Comparison of ENCODE assay signal across 8 cellular contexts in the genomic region with DNA sequence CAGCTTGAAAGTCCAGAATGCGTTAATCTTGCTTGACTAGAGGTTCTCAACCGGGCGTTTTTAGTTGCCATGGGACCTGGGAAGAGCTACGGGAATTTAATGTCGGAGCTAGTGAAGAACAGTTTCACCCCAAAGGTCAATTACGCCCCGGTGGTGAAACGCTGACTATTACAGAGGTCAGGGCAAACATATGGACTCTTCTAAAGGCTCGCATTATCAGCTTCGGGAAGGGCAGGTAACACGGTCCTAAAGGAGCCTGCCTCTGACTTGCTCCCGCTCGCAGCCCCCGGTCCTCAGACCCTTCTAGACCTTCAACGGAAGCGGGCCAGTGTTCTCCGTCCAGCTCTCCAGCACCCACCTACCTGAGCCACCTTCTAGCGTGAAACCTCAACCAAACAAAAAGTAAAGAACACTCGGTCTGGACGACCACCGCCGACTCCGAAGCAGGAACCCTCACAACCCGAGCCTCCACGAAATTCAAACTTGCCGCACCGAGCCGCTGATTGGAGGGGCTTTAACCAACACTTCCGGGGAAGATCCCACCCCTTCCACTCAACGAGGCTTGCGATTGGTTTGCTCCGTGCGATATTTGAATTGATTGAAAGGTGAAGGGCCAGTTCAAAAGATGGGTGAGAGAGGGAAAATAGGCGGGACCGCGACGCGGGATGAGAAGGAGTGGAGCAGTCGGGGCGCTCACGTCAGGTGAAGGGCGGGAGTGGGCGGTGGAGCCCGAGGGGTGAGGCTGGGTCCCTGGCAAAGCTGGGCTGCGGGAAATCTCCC. TPM values are rescaled to one million over a fixed set of nuclear protein-coding genes. Genes with fewer than 3 reads are reported as not detected.
DNase-seq lines count a peak whose midpoint lies in the region; ATAC-seq and TF ChIP-seq lines count a peak whose summit lies in the region.

A gene with protein sequence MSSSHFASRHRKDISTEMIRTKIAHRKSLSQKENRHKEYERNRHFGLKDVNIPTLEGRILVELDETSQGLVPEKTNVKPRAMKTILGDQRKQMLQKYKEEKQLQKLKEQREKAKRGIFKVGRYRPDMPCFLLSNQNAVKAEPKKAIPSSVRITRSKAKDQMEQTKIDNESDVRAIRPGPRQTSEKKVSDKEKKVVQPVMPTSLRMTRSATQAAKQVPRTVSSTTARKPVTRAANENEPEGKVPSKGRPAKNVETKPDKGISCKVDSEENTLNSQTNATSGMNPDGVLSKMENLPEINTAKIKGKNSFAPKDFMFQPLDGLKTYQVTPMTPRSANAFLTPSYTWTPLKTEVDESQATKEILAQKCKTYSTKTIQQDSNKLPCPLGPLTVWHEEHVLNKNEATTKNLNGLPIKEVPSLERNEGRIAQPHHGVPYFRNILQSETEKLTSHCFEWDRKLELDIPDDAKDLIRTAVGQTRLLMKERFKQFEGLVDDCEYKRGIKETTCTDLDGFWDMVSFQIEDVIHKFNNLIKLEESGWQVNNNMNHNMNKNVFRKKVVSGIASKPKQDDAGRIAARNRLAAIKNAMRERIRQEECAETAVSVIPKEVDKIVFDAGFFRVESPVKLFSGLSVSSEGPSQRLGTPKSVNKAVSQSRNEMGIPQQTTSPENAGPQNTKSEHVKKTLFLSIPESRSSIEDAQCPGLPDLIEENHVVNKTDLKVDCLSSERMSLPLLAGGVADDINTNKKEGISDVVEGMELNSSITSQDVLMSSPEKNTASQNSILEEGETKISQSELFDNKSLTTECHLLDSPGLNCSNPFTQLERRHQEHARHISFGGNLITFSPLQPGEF (minus strand): TSS at position 485 of the 780 bp plus-strand sequence. CDS start 2,406 bp downstream, outside the sequence.

- H3K9me3 Mint-ChIP-seq in activated CD4-positive, alpha-beta T cell treated with anti-CD3 and anti-CD28 coated beads, Interleukin-2, amount 10 ng/mL, durations not matched to agents 24 days and 14 days: no peaks in the 10 kb centered on the region

- H3K36me3 Mint-ChIP-seq in activated CD4-positive, alpha-beta T cell treated with anti-CD3 and anti-CD28 coated beads, Interleukin-2, amount 10 ng/mL, durations not matched to agents 24 days and 14 days (ENCODE audit: low read depth): peaks cover 10% of the 10 kb centered on the region

- peaks cover 39% of the 10 kb centered on the region for H3K4me1 Mint-ChIP-seq in activated CD4-positive, alpha-beta T cell treated with anti-CD3 and anti-CD28 coated beads, Interleukin-2, amount 10 ng/mL, durations not matched to agents 24 days and 14 days

- no peak for TF ChIP-seq CTCF in C4-2B (conservative IDR thresholded peaks at IDR 0.05)

- DNase-seq in NCI-H69 (lab: John Stamatoyannopoulos, UW) (peak; percentile 99), dedifferentiated amniotic fluid mesenchymal stem cell (ENCODE audit: extremely low spot score) (peak; percentile 97), left kidney (ENCODE audit: low read depth, low spot score) (peak; percentile 99)
- DNase-seq in activated CD4-positive, alpha-beta T cell treated with anti-CD3 and anti-CD28 coated beads, Interleukin-2, amount 10 ng/mL, durations not matched to agents 24 days and 14 days: peak; percentile 97
- DNase-seq in stimulated activated CD4-positive, alpha-beta T cell treated with anti-CD3 and anti-CD28 coated beads, Interleukin-1b, Interleukin-23, amount 100 ng/mL, for 48 hours: peak; percentile 92

- H3K27ac Mint-ChIP-seq in activated CD4-positive, alpha-beta T cell treated with anti-CD3 and anti-CD28 coated beads, Interleukin-2, amount 10 ng/mL, durations not matched to agents 24 days and 14 days: peak within 1 kb of the TSS; percentile 87

- peak; percentile 95 for ATAC-seq in GM19372 (IDR thresholded peaks at IDR 0.05; ENCODE audit: low read depth, unreplicated experiment)
- ATAC-seq in HG03521 (IDR thresholded peaks at IDR 0.05; ENCODE audit: unreplicated experiment): peak; percentile 96

- peak within 1 kb of the TSS; percentile 80 for H3K27ac ChIP-seq in C4-2B

- peak within 1 kb of the TSS; percentile 94 for H3K4me3 Mint-ChIP-seq in activated CD4-positive, alpha-beta T cell treated with anti-CD3 and anti-CD28 coated beads, Interleukin-2, amount 10 ng/mL, durations not matched to agents 24 days and 14 days

- no peaks in the 10 kb centered on the region for H3K27me3 Mint-ChIP-seq in activated CD4-positive, alpha-beta T cell treated with anti-CD3 and anti-CD28 coated beads, Interleukin-2, amount 10 ng/mL, durations not matched to agents 24 days and 14 days

- intact Hi-C loops in activated CD4-positive, alpha-beta T cell treated with anti-CD3 and anti-CD28 coated beads, Interleukin-2, amount 10 ng/mL, durations not matched to agents 24 days and 14 days (cut with micrococcal nuclease): loop anchor here (1.0 to 2.0 kb wide), 2 partner anchors 80 to 164 kb away; partner anchors contain the start of genes FBXO34, SOCS4 and WDHD1

RNA-seq across cellular contexts. Expression of the gene that starts here (rescaled TPM):
- total RNA-seq in activated CD4-positive, alpha-beta T cell treated with anti-CD3 and anti-CD28 coated beads, Interleukin-2, amount 10 ng/mL, durations not matched to agents 24 days and 14 days: 28.7 and 32.4 TPM in 2 replicates

Comparison
In these comparisons a context has a peak if more than half of its experiments do, and no peak if none do; other contexts are left out.
1. Peak in every context shown above with its lines: DNase-seq, ATAC-seq and H3K27ac ChIP-seq.